In genomic region chr15:29348308-29348914, GRCh38 we compare ENCODE assay signal across 21 cellular contexts.
A peak's percentile ranks its signal among the peaks of the same experiment; 100 is the strongest.
DNase-seq lines count a peak whose midpoint lies in the region; ATAC-seq and TF ChIP-seq lines count a peak whose summit lies in the region.
"Had no signal": no experiment of that assay in that cellular context is flagged by ENCODE, and none has a peak within 500 bp of the region (broad histone marks: within the 10 kb centered on the region; RNA-seq: fewer than 3 reads in every experiment).

No MANE protein-coding gene starts in this region.

- no peaks in the 10 kb centered on the region for H3K36me3 Mint-ChIP-seq in mesothelial cell of epicardium

- in situ Hi-C loops in G401 (cut with HindIII; ENCODE audit: low sequenced_read_pairs) = no loop called here

- no peaks in the 10 kb centered on the region for H3K36me3 ChIP-seq in stomach smooth muscle (ENCODE audit: control insufficient read depth in 2 of 2, insufficient read depth in 2 of 2, low read length in 2 of 2)
- H3K36me3 ChIP-seq: esophagus squamous epithelium, ovary, vagina had no signal

- peak; percentile 75 for DNase-seq in G401 (ENCODE audit: low spot score)
- DNase-seq in cerebellar cortex (ENCODE audit: low spot score) = peak; percentile 65
- peak; percentile 33 for DNase-seq in middle frontal gyrus (ENCODE audit: extremely low spot score, low spot score)
- DNase-seq in NCI-H82 (lab: John Stamatoyannopoulos, UW) = no peak
- DNase-seq in NCI-H82 treated with DMSO at 0.1 percent for 48 hours (lab: John Stamatoyannopoulos, UW; ENCODE audit: unreplicated experiment) = no peak
- DNase-seq in mesothelial cell of epicardium (ENCODE audit: low spot score in 2 of 2, unreplicated experiment in 2 of 2) = no peak
- DNase-seq: activated CD4-positive, alpha-beta T cell treated with anti-CD3 and anti-CD28 coated beads, Interleukin-2, amount 10 ng/mL, durations not matched to agents 7 days and 5 days; activated naive CD4-positive, alpha-beta T cell treated with Interleukin-2 at 50 U/mL for 16 hours; activated T-cell treated with anti-CD3 and anti-CD28 coated beads for 4 hours; EL; esophagus squamous epithelium; IMR-90; midbrain; NCI-H1694; NCI-H446; ovary; stimulated activated naive CD4-positive, alpha-beta T cell had no signal

- no peak overlapping the region for H3K9ac ChIP-seq in stomach smooth muscle (ENCODE audit: low read length in 2 of 2)

- no peak overlapping the region for H3K27ac Mint-ChIP-seq in mesothelial cell of epicardium
- H3K27ac Mint-ChIP-seq: activated CD4-positive, alpha-beta T cell treated with anti-CD3 and anti-CD28 coated beads, Interleukin-2, amount 10 ng/mL, durations not matched to agents 7 days and 5 days had no signal

- peaks cover 15% of the 10 kb centered on the region for H3K4me1 Mint-ChIP-seq in mesothelial cell of epicardium
- H3K4me1 Mint-ChIP-seq: activated CD4-positive, alpha-beta T cell treated with anti-CD3 and anti-CD28 coated beads, Interleukin-2, amount 10 ng/mL, durations not matched to agents 7 days and 5 days had no signal

- H3K27ac ChIP-seq in stomach smooth muscle (ENCODE audit: low read length) = peak overlapping the region; percentile 79
- H3K27ac ChIP-seq: body of pancreas, esophagus squamous epithelium, ovary, vagina had no signal

- no peaks in the 10 kb centered on the region for H3K9me3 ChIP-seq in stomach smooth muscle (ENCODE audit: control insufficient read depth in 2 of 2, low read length in 2 of 2)
- H3K9me3 ChIP-seq: body of pancreas, esophagus squamous epithelium, ovary, vagina had no signal

- H3K9me3 Mint-ChIP-seq in mesothelial cell of epicardium = no peaks in the 10 kb centered on the region
- H3K9me3 Mint-ChIP-seq: activated CD4-positive, alpha-beta T cell treated with anti-CD3 and anti-CD28 coated beads, Interleukin-2, amount 10 ng/mL, durations not matched to agents 7 days and 5 days had no signal

- peaks cover 34% of the 10 kb centered on the region for H3K4me1 ChIP-seq in stomach smooth muscle (ENCODE audit: control insufficient read depth, insufficient read depth, low read length)
- H3K4me1 ChIP-seq: esophagus squamous epithelium had no signal

- ATAC-seq in GM21786 (IDR thresholded peaks at IDR 0.05; ENCODE audit: unreplicated experiment) = no peak
- ATAC-seq: body of pancreas had no signal

- no peak for TF ChIP-seq CTCF in mesothelial cell of epicardium (IDR thresholded peaks at IDR 0.05; ENCODE audit: unreplicated experiment)

- H3K27me3 ChIP-seq in stomach smooth muscle (ENCODE audit: control insufficient read depth in 1 of 2, insufficient read depth in 2 of 2, low read length in 2 of 2) = no peaks in the 10 kb centered on the region
- H3K27me3 ChIP-seq: body of pancreas, esophagus squamous epithelium, ovary, vagina had no signal

- H3K4me3 Mint-ChIP-seq in mesothelial cell of epicardium = no peak overlapping the region
- H3K4me3 Mint-ChIP-seq: activated CD4-positive, alpha-beta T cell treated with anti-CD3 and anti-CD28 coated beads, Interleukin-2, amount 10 ng/mL, durations not matched to agents 7 days and 5 days had no signal

- peak overlapping the region; percentile 45 to 47 for H3K4me3 ChIP-seq in stomach smooth muscle (ENCODE audit: low read length in 2 of 2)
- H3K4me3 ChIP-seq: body of pancreas, esophagus squamous epithelium, ovary, vagina had no signal

- peaks cover 41% of the 10 kb centered on the region for H3K27me3 Mint-ChIP-seq in mesothelial cell of epicardium (ENCODE audit: low read depth)

Comparison
In these comparisons a context has a peak if more than half of its experiments do, and no peak if none do; other contexts are left out.
1. DNase-seq: peak in G401 (single experiment), cerebellar cortex (single experiment) and middle frontal gyrus (single experiment); none in NCI-H82 (single experiment), NCI-H82 treated with DMSO at 0.1 percent for 48 hours (single experiment) and mesothelial cell of epicardium (0 of 2).